Comparison of ENCODE assay signal across 10 cellular contexts in genomic region chr12:42299392-42300308, GRCh38. TPM values are rescaled to one million over a fixed set of nuclear protein-coding genes. Genes with fewer than 3 reads are reported as not detected.
A peak's percentile ranks its signal among the peaks of the same experiment; 100 is the strongest.
DNase-seq lines count a peak whose midpoint lies in the region; ATAC-seq and TF ChIP-seq lines count a peak whose summit lies in the region.
"Had no signal": no experiment of that assay in that cellular context is flagged by ENCODE, and none has a peak within 500 bp of the region (broad histone marks: within the 10 kb centered on the region; RNA-seq: fewer than 3 reads in every experiment).

No MANE protein-coding gene starts in this region.

- no peaks in the 10 kb centered on the region for H3K9me3 Mint-ChIP-seq in effector memory CD8-positive, alpha-beta T cell
- no peaks in the 10 kb centered on the region for H3K9me3 Mint-ChIP-seq in stimulated activated naive B cell treated with anti-CD40 and anti-IgM and Interleukin-4, amounts not matched to agents 10 μg/mL and 1 μg/mL and 100 μg/mL, for 72 hours
- H3K9me3 Mint-ChIP-seq: naive B cell had no signal

- H2AFZ ChIP-seq in OCI-LY7 (ENCODE audit: low read length) = peak overlapping the region; percentile 65

- H3K36me3 ChIP-seq in OCI-LY7 (ENCODE audit: insufficient read depth, low read length) = no peaks in the 10 kb centered on the region
- H3K36me3 ChIP-seq: SJSA1 had no signal

- H3K36me3 Mint-ChIP-seq in effector memory CD8-positive, alpha-beta T cell (ENCODE audit: insufficient read depth) = no peaks in the 10 kb centered on the region
- no peaks in the 10 kb centered on the region for H3K36me3 Mint-ChIP-seq in stimulated activated naive B cell treated with anti-CD40 and anti-IgM and Interleukin-4, amounts not matched to agents 10 μg/mL and 1 μg/mL and 100 μg/mL, for 72 hours
- H3K36me3 Mint-ChIP-seq: naive B cell had no signal

- intact Hi-C loops in OCI-LY7 (cut with micrococcal nuclease; ENCODE audit: unreplicated experiment) = no loop called here

- H3K9me3 ChIP-seq in OCI-LY7 (ENCODE audit: low read length) = peaks cover 6% of the 10 kb centered on the region
- H3K9me3 ChIP-seq: SJSA1 had no signal

- H3K4me1 Mint-ChIP-seq in effector memory CD8-positive, alpha-beta T cell (ENCODE audit: low read depth in 2 of 2) = peaks cover 11% of the 10 kb centered on the region in 2 donors
- H3K4me1 Mint-ChIP-seq in stimulated activated naive B cell treated with anti-CD40 and anti-IgM and Interleukin-4, amounts not matched to agents 10 μg/mL and 1 μg/mL and 100 μg/mL, for 72 hours = peaks cover 6 to 24% of the 10 kb centered on the region in 2 donors

- DNase-seq in OCI-LY7 (ENCODE audit: low spot score) (peak; percentile 12), mesenteric fat pad (ENCODE audit: low spot score) (no peak), foreskin melanocyte (no peak), NCI-H82 treated with DMSO at 0.1 percent for 48 hours (lab: John Stamatoyannopoulos, UW; ENCODE audit: unreplicated experiment) (no peak)
- DNase-seq in effector memory CD8-positive, alpha-beta T cell = peak; percentile 22 to 51 (median 26)
- DNase-seq in stimulated activated naive B cell treated with anti-CD40 and anti-IgM and Interleukin-4, amounts not matched to agents 10 μg/mL and 1 μg/mL and 100 μg/mL, for 72 hours = peak; percentile 64
- DNase-seq: naive B cell had no signal

- CTCF ChIA-PET in OCI-LY7 (lab: Charles Lee; ENCODE audit: unreplicated experiment) = interaction anchor here (1.1 kb wide), 1 partner anchor 134 kb away, joined by 3 read pairs; no protein-coding TSS in a partner anchor

- no peaks in the 10 kb centered on the region for H4K20me1 ChIP-seq in OCI-LY7 (ENCODE audit: insufficient read depth, low read length)

- TF ChIP-seq CTCF in OCI-LY7 (conservative IDR thresholded peaks at IDR 0.05; ENCODE audit: low read length) = no peak

- no peak overlapping the region for H3K27ac ChIP-seq in OCI-LY7 (ENCODE audit: low read depth, low read length, poor library complexity, severe bottlenecking)
- H3K27ac ChIP-seq: SJSA1 had no signal

- H3K27me3 Mint-ChIP-seq in effector memory CD8-positive, alpha-beta T cell = no peaks in the 10 kb centered on the region
- no peaks in the 10 kb centered on the region for H3K27me3 Mint-ChIP-seq in stimulated activated naive B cell treated with anti-CD40 and anti-IgM and Interleukin-4, amounts not matched to agents 10 μg/mL and 1 μg/mL and 100 μg/mL, for 72 hours
- H3K27me3 Mint-ChIP-seq: naive B cell had no signal

- peak overlapping the region; percentile 48 for H3K4me2 ChIP-seq in OCI-LY7 (ENCODE audit: low read length)

- peak overlapping the region; percentile 69 to 87 for H3K27ac Mint-ChIP-seq in effector memory CD8-positive, alpha-beta T cell
- no peak overlapping the region for H3K27ac Mint-ChIP-seq in stimulated activated naive B cell treated with anti-CD40 and anti-IgM and Interleukin-4, amounts not matched to agents 10 μg/mL and 1 μg/mL and 100 μg/mL, for 72 hours

- no peaks in the 10 kb centered on the region for H3K9me2 ChIP-seq in OCI-LY7 (ENCODE audit: insufficient read depth, low read length)

- ATAC-seq in GM18517 (IDR thresholded peaks at IDR 0.05; ENCODE audit: unreplicated experiment) (peak; percentile 86), HG02588 (IDR thresholded peaks at IDR 0.05; ENCODE audit: unreplicated experiment) (peak; percentile 75)
- ATAC-seq in effector memory CD8-positive, alpha-beta T cell (replicated peaks) = peak; percentile 84
- ATAC-seq in stimulated activated naive B cell treated with anti-CD40 and anti-IgM and Interleukin-4, amounts not matched to agents 10 μg/mL and 1 μg/mL and 100 μg/mL, for 72 hours (replicated peaks) = peak; percentile 92 to 96

- POLR2A ChIA-PET in OCI-LY7 (lab: Charles Lee) = interaction anchor here (0.6 to 0.7 kb wide), 7 partner anchors 40 to 471 kb away, joined by 3 to 6 read pairs (median 4); no protein-coding TSS in a partner anchor

- no peak overlapping the region for H3K4me3 ChIP-seq in OCI-LY7 (ENCODE audit: low read depth, low read length, poor library complexity, severe bottlenecking)
- H3K4me3 ChIP-seq: SJSA1 had no signal

- H3K4me1 ChIP-seq in OCI-LY7 (ENCODE audit: insufficient read depth, low read length, poor library complexity, severe bottlenecking) = peaks cover 10% of the 10 kb centered on the region
- H3K4me1 ChIP-seq: SJSA1 had no signal

- no TSS peak for BruUV-seq in OCI-LY7 (replicated peaks; lab: Mats Ljungman, UMichigan)

- peak overlapping the region; percentile 62 to 72 for H3K4me3 Mint-ChIP-seq in effector memory CD8-positive, alpha-beta T cell
- H3K4me3 Mint-ChIP-seq in stimulated activated naive B cell treated with anti-CD40 and anti-IgM and Interleukin-4, amounts not matched to agents 10 μg/mL and 1 μg/mL and 100 μg/mL, for 72 hours = no peak overlapping the region

- H3K79me2 ChIP-seq in OCI-LY7 (ENCODE audit: insufficient read depth, low read depth, low read length) = no peaks in the 10 kb centered on the region

RNA-seq across cellular contexts. Expression of gene ZCRB1, which starts 26.2 kb away (rescaled TPM):
- total RNA-seq in OCI-LY7 (2014; rRNA removed; shearing (Covaris generic)) = 25.7 and 29.7 TPM in 2 replicates
- 56.0 and 68.5 TPM in 2 replicates for total RNA-seq in OCI-LY7 (2022)
- 43.5 TPM for total RNA-seq in mesenteric fat pad

RNA-seq across cellular contexts. Expression of gene PPHLN1, which starts 26.3 kb away (rescaled TPM):
- total RNA-seq in OCI-LY7 (2014; rRNA removed; shearing (Covaris generic)) = 97.6 and 115 TPM in 2 replicates
- total RNA-seq in OCI-LY7 (2022) (90.2 and 95.3 TPM in 2 replicates), mesenteric fat pad (39.6 TPM)

Comparison
In these comparisons a context has a peak if more than half of its experiments do, and no peak if none do; other contexts are left out.
1. DNase-seq: peak in OCI-LY7 (single experiment), effector memory CD8-positive, alpha-beta T cell (3 of 3) and stimulated activated naive B cell treated with anti-CD40 and anti-IgM and Interleukin-4, amounts not matched to agents 10 μg/mL and 1 μg/mL and 100 μg/mL, for 72 hours (single experiment); none in mesenteric fat pad (single experiment), foreskin melanocyte (single experiment) and NCI-H82 treated with DMSO at 0.1 percent for 48 hours (single experiment).
2. H3K4me3 Mint-ChIP-seq: peak in effector memory CD8-positive, alpha-beta T cell (2 of 2); none in stimulated activated naive B cell treated with anti-CD40 and anti-IgM and Interleukin-4, amounts not matched to agents 10 μg/mL and 1 μg/mL and 100 μg/mL, for 72 hours (0 of 2).
3. Peak in every context shown above with its lines, with median percentiles within 50 percentile points of each other: ATAC-seq.